Comparison of ENCODE assay signal across 24 cellular contexts in genomic region chr15:87689716-87690115, GRCh38.
DNase-seq lines count a peak whose midpoint lies in the region; ATAC-seq lines count a peak whose summit lies in the region.
"Had no signal": no experiment of that assay in that cellular context is flagged by ENCODE, and none has a peak within 500 bp of the region (broad histone marks: within the 10 kb centered on the region; RNA-seq: fewer than 3 reads in every experiment).

No MANE protein-coding gene starts in this region.

- H3K4me1 Mint-ChIP-seq in activated naive CD8-positive, alpha-beta T cell treated with anti-CD3 and anti-CD28 coated beads, Interleukin-2, amount 10 ng/mL, durations not matched to agents 7 days and 5 days: peaks cover 11% of the 10 kb centered on the region
- H3K4me1 Mint-ChIP-seq in activated naive CD8-positive, alpha-beta T cell treated with anti-CD3 and anti-CD28 coated beads, Interleukin-2, amount 50 U/mL, for 24 hours: peaks cover 2% of the 10 kb centered on the region

- H3K36me3 Mint-ChIP-seq in activated naive CD8-positive, alpha-beta T cell treated with anti-CD3 and anti-CD28 coated beads, Interleukin-2, amount 10 ng/mL, durations not matched to agents 7 days and 5 days: no peaks in the 10 kb centered on the region
- H3K36me3 Mint-ChIP-seq in activated naive CD8-positive, alpha-beta T cell treated with anti-CD3 and anti-CD28 coated beads, Interleukin-2, amount 50 U/mL, for 24 hours (ENCODE audit: low read depth): no peaks in the 10 kb centered on the region

- peak; percentile 42 for ATAC-seq in activated naive CD8-positive, alpha-beta T cell treated with anti-CD3 and anti-CD28 coated beads, Interleukin-2, amount 10 ng/mL, durations not matched to agents 7 days and 5 days (ENCODE audit: low read depth)
- ATAC-seq in activated naive CD8-positive, alpha-beta T cell treated with anti-CD3 and anti-CD28 coated beads, Interleukin-2, amount 50 U/mL, for 24 hours: no peak
- no peak for ATAC-seq in GM21576 (IDR thresholded peaks at IDR 0.05; ENCODE audit: unreplicated experiment)
- no peak for ATAC-seq in left cardiac atrium
- ATAC-seq: Panc1 had no signal

- DNase-seq in activated naive CD8-positive, alpha-beta T cell treated with anti-CD3 and anti-CD28 coated beads, Interleukin-2, amount 10 ng/mL, durations not matched to agents 7 days and 5 days: no peak
- DNase-seq in activated naive CD8-positive, alpha-beta T cell treated with anti-CD3 and anti-CD28 coated beads, Interleukin-2, amount 50 U/mL, for 24 hours: no peak
- DNase-seq in OCI-M1 (lab: John Stamatoyannopoulos, UW) (peak; percentile 69), fibroblast of peridontal ligament (ENCODE audit: extremely low read depth) (peak; percentile 45), SHP77 treated with DMSO at 0.1 percent for 48 hours (lab: John Stamatoyannopoulos, UW) (no peak), left cardiac atrium (no peak)
- no peak for DNase-seq in activated CD4-positive, CD25-positive, alpha-beta regulatory T cell (lab: John Stamatoyannopoulos, UW)
- DNase-seq: AML-193; CD4-positive, alpha-beta T cell; DMS53; EL; GDM1; H7; KBM-7; NCI-H1105 treated with DMSO at 0.1 percent for 48 hours; NCI-H146; NCI-H2029; NCI-H446 treated with DMSO at 0.1 percent for 48 hours; NCI-H526; NCI-H82; SIG-M5; SW 1271 had no signal

- H3K9me3 Mint-ChIP-seq in activated naive CD8-positive, alpha-beta T cell treated with anti-CD3 and anti-CD28 coated beads, Interleukin-2, amount 10 ng/mL, durations not matched to agents 7 days and 5 days: peaks cover 11% of the 10 kb centered on the region
- peaks cover 5% of the 10 kb centered on the region for H3K9me3 Mint-ChIP-seq in activated naive CD8-positive, alpha-beta T cell treated with anti-CD3 and anti-CD28 coated beads, Interleukin-2, amount 50 U/mL, for 24 hours
- H3K9me3 Mint-ChIP-seq: CD4-positive, alpha-beta T cell had no signal

- peak overlapping the region; percentile 73 for H3K27ac Mint-ChIP-seq in activated naive CD8-positive, alpha-beta T cell treated with anti-CD3 and anti-CD28 coated beads, Interleukin-2, amount 10 ng/mL, durations not matched to agents 7 days and 5 days
- no peak overlapping the region for H3K27ac Mint-ChIP-seq in activated naive CD8-positive, alpha-beta T cell treated with anti-CD3 and anti-CD28 coated beads, Interleukin-2, amount 50 U/mL, for 24 hours
- H3K27ac Mint-ChIP-seq: CD4-positive, alpha-beta T cell had no signal

- H3K27me3 Mint-ChIP-seq in activated naive CD8-positive, alpha-beta T cell treated with anti-CD3 and anti-CD28 coated beads, Interleukin-2, amount 10 ng/mL, durations not matched to agents 7 days and 5 days: no peaks in the 10 kb centered on the region
- H3K27me3 Mint-ChIP-seq in activated naive CD8-positive, alpha-beta T cell treated with anti-CD3 and anti-CD28 coated beads, Interleukin-2, amount 50 U/mL, for 24 hours: no peaks in the 10 kb centered on the region
- H3K27me3 Mint-ChIP-seq: CD4-positive, alpha-beta T cell had no signal

- POLR2A ChIA-PET in activated naive CD8-positive, alpha-beta T cell treated with anti-CD3 and anti-CD28 coated beads, Interleukin-2, amount 10 ng/mL, durations not matched to agents 7 days and 5 days (lab: Charles Lee): no interaction called here

- intact Hi-C loops in left cardiac atrium (cut with DNase I): no loop called here

- peak overlapping the region; percentile 54 for H3K4me3 Mint-ChIP-seq in activated naive CD8-positive, alpha-beta T cell treated with anti-CD3 and anti-CD28 coated beads, Interleukin-2, amount 10 ng/mL, durations not matched to agents 7 days and 5 days
- H3K4me3 Mint-ChIP-seq in activated naive CD8-positive, alpha-beta T cell treated with anti-CD3 and anti-CD28 coated beads, Interleukin-2, amount 50 U/mL, for 24 hours: no peak overlapping the region
- H3K4me3 Mint-ChIP-seq: CD4-positive, alpha-beta T cell had no signal

Comparison
In these comparisons a context has a peak if more than half of its experiments do, and no peak if none do; other contexts are left out.
1. DNase-seq: peak in OCI-M1 (single experiment) and fibroblast of peridontal ligament (single experiment); none in activated naive CD8-positive, alpha-beta T cell treated with anti-CD3 and anti-CD28 coated beads, Interleukin-2, amount 10 ng/mL, durations not matched to agents 7 days and 5 days (single experiment), activated naive CD8-positive, alpha-beta T cell treated with anti-CD3 and anti-CD28 coated beads, Interleukin-2, amount 50 U/mL, for 24 hours (single experiment), activated CD4-positive, CD25-positive, alpha-beta regulatory T cell (0 of 4), SHP77 treated with DMSO at 0.1 percent for 48 hours (single experiment) and left cardiac atrium (single experiment).